ENCODE assay signal across 19 cellular contexts in genomic region chr12:122139266-122139665, GRCh38. TPM values are rescaled to one million over a fixed set of nuclear protein-coding genes. Genes with fewer than 3 reads are reported as not detected.
DNase-seq lines count a peak whose midpoint lies in the region; ATAC-seq and TF ChIP-seq lines count a peak whose summit lies in the region.
"Had no signal": no experiment of that assay in that cellular context is flagged by ENCODE, and none has a peak within 500 bp of the region (broad histone marks: within the 10 kb centered on the region; RNA-seq: fewer than 3 reads in every experiment).

No MANE protein-coding gene starts in this region.

- H3K4me3 ChIP-seq in colonic mucosa = no peak overlapping the region
- no peak overlapping the region for H3K4me3 ChIP-seq in upper lobe of left lung
- H3K4me3 ChIP-seq: MG63 had no signal

- DNase-seq in HT-29 (ENCODE audit: low spot score) = peak; percentile 67
- DNase-seq in NCI-H345 (lab: John Stamatoyannopoulos, UW) = peak; percentile 44
- peak; percentile 18 for DNase-seq in colonic mucosa
- DNase-seq in upper lobe of left lung = no peak
- DNase-seq in SIG-M5 (lab: John Stamatoyannopoulos, UW) = no peak
- no peak for DNase-seq in DMS114 treated with DMSO at 0.1 percent for 48 hours (lab: John Stamatoyannopoulos, UW; ENCODE audit: unreplicated experiment)
- no peak for DNase-seq in stimulated activated CD4-positive, alpha-beta T cell treated with anti-CD3 and anti-CD28 coated beads, Interleukin-15, amount 100 ng/mL, for 24 hours
- DNase-seq: CD4-positive, CD25-positive, alpha-beta regulatory T cell; COR-L47; GOT3; MG63; NCI-H1694 treated with DMSO at 0.1 percent for 48 hours; NCI-H2171; NCI-H446; NCI-H69; NK-92 treated with Interleukin-12 subunit alpha and Interleukin-12 subunit beta, amount 100 ng/mL, for 24 hours; T-cell had no signal

- H3K36me3 ChIP-seq in colonic mucosa = peaks cover 40% of the 10 kb centered on the region
- peaks cover 9 to 94% (median 78%) of the 10 kb centered on the region in 4 donors for H3K36me3 ChIP-seq in upper lobe of left lung

- H3K27me3 ChIP-seq in colonic mucosa (no peaks in the 10 kb centered on the region), upper lobe of left lung (no peaks in the 10 kb centered on the region)
- H3K27me3 ChIP-seq: MG63 had no signal

- no peaks in the 10 kb centered on the region for H3K4me1 ChIP-seq in colonic mucosa
- no peaks in the 10 kb centered on the region for H3K4me1 ChIP-seq in upper lobe of left lung

- intact Hi-C loops in colonic mucosa (cut with DNase I) = no loop called here

- ATAC-seq in upper lobe of left lung (ENCODE audit: low FRiP score in 2 of 2) = no peak
- ATAC-seq: HCT116, T-cell had no signal

- H3K27ac ChIP-seq in colonic mucosa = no peak overlapping the region
- H3K27ac ChIP-seq in upper lobe of left lung = no peak overlapping the region

- 94 to 97% methylated on average over 9 to 15 of the region's 15 CpGs for WGBS in upper lobe of left lung, 2 donors

- TF ChIP-seq POLR2A in upper lobe of left lung (IDR thresholded peaks at IDR 0.05) = no peak

- H3K9me3 ChIP-seq in colonic mucosa (no peaks in the 10 kb centered on the region), upper lobe of left lung (no peaks in the 10 kb centered on the region)
- H3K9me3 ChIP-seq: MG63 had no signal

- H3K9ac ChIP-seq in colonic mucosa (ENCODE audit: low read depth in 2 of 2, low read length in 2 of 2) = no peak overlapping the region

- no peak for TF ChIP-seq EP300 in upper lobe of left lung (IDR thresholded peaks at IDR 0.05)

- no peak for TF ChIP-seq CTCF in colonic mucosa (IDR thresholded peaks at IDR 0.05)
- no peak for TF ChIP-seq CTCF in upper lobe of left lung (IDR thresholded peaks at IDR 0.05)

RNA-seq across cellular contexts. Expression of gene IL31, which starts 34.8 kb away (rescaled TPM):
- not detected in 2 replicates for total RNA-seq in HT-29 (2014; rRNA removed; shearing (Covaris generic))
- total RNA-seq in colonic mucosa (not detected), upper lobe of left lung (not detected)
- total RNA-seq: CD4-positive, CD25-positive, alpha-beta regulatory T cell; LHCN-M2; T-cell had no signal

RNA-seq across cellular contexts. Expression of gene LRRC43, which starts 43.7 kb away (rescaled TPM):
- total RNA-seq in HT-29 (2014; rRNA removed; shearing (Covaris generic)) = not detected in 2 replicates
- total RNA-seq in colonic mucosa = under 1 TPM; 0.53 to 0.57 TPM
- total RNA-seq in upper lobe of left lung = 10 to 100 TPM in 2 of 6 donors, 1 to 10 TPM in 3, under 1 TPM in 1; 0.72 to 13.6 (median 5.5) TPM
- total RNA-seq: CD4-positive, CD25-positive, alpha-beta regulatory T cell; LHCN-M2 had no signal

Comparison
In these comparisons a context has a peak if more than half of its experiments do, and no peak if none do; other contexts are left out.
1. DNase-seq: peak in HT-29 (single experiment), NCI-H345 (single experiment) and colonic mucosa (single experiment); none in upper lobe of left lung (0 of 2), SIG-M5 (single experiment), DMS114 treated with DMSO at 0.1 percent for 48 hours (single experiment) and stimulated activated CD4-positive, alpha-beta T cell treated with anti-CD3 and anti-CD28 coated beads, Interleukin-15, amount 100 ng/mL, for 24 hours (single experiment).